Comparison of ENCODE assay signal across 7 cellular contexts in the genomic region with DNA sequence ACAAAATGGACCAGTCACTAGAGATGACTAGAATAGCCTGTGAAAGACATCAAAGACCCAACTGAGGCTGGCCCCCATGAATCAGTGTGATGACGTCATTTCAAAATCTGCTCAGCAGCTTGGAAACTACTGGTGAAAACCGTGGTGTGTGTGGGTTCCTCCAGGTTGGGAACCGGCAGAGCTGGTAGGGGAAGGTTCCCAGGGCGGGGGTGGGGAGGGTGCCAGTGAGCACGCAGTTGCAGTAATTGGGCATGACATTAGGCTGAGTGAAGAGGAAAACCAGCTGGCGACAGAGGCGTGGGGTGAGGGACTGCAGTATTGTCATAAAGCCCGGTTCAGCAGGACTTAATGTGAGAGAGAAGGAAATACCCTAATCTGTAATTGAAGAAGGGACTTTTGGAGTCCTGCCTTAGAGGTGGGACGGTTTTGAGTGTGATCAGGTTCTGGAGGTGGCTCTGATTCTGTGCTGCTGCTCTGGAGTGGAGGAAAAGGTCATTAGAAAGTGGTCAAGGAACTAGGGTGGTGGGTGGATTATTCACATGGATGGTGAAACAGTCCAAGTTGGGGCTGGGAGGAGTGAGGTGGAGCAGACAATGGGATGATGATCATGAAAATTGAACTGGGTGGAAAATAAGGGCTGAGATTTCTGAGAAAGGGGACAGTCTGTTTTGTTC. TPM values are rescaled to one million over a fixed set of nuclear protein-coding genes. Genes with fewer than 3 reads are reported as not detected.
DNase-seq lines count a peak whose midpoint lies in the region; ATAC-seq and TF ChIP-seq lines count a peak whose summit lies in the region.

No MANE protein-coding gene starts in this region.

- TF ChIP-seq POLR2A in esophagus muscularis mucosa (IDR thresholded peaks at IDR 0.05; ENCODE audit: low read depth): no peak
- TF ChIP-seq POLR2A in stomach (IDR thresholded peaks at IDR 0.05): no peak

- H3K4me1 ChIP-seq in SJCRH30 (no peaks in the 10 kb centered on the region; the same call in 1 of the 2 replicates), esophagus muscularis mucosa (peaks cover 4 to 17% (median 12%) of the 10 kb centered on the region in 4 donors), stomach (peaks cover 0 to 11% (median 2%) of the 10 kb centered on the region in 4 donors)

- intact Hi-C loops in esophagus muscularis mucosa (cut with DNase I): loop anchor here (10.0 kb wide), 1 partner anchor 739 kb away; no protein-coding TSS in a partner anchor
- intact Hi-C loops in stomach (cut with DNase I; ENCODE audit: low total_unique reads): loop anchor here (5.0 kb wide), 1 partner anchor 391 kb away; no protein-coding TSS in a partner anchor

- peak; percentile 44 for ATAC-seq in GM18520 (IDR thresholded peaks at IDR 0.05; ENCODE audit: unreplicated experiment)
- peak; percentile 69 for ATAC-seq in HG02623 (IDR thresholded peaks at IDR 0.05; ENCODE audit: unreplicated experiment)

- no peak overlapping the region for H3K4me3 ChIP-seq in SJCRH30
- no peak overlapping the region for H3K4me3 ChIP-seq in esophagus muscularis mucosa
- H3K4me3 ChIP-seq in stomach: no peak overlapping the region

- DNase-seq in SJCRH30 (peak; percentile 54 to 63), esophagus muscularis mucosa (ENCODE audit: extremely low spot score) (no peak), NCI-H2227 treated with DMSO at 0.1 percent for 48 hours (lab: John Stamatoyannopoulos, UW) (no peak), stomach (no peak)
- DNase-seq in stimulated activated CD4-positive, alpha-beta T cell treated with anti-CD3 and anti-CD28 coated beads, Interleukin-2, amount 100 ng/mL, for 4 hours (ENCODE audit: low read depth): peak; percentile 5

- TF ChIP-seq EP300 in esophagus muscularis mucosa (IDR thresholded peaks at IDR 0.05) (no peak), stomach (IDR thresholded peaks at IDR 0.05) (no peak)

- no peaks in the 10 kb centered on the region for H3K27me3 ChIP-seq in SJCRH30
- peaks cover 0 to 4% (median 0%) of the 10 kb centered on the region in 4 donors for H3K27me3 ChIP-seq in esophagus muscularis mucosa
- H3K27me3 ChIP-seq in stomach: peaks cover 0 to 5% (median 0%) of the 10 kb centered on the region in 3 donors

- H3K27ac ChIP-seq in SJCRH30 (no peak overlapping the region), esophagus muscularis mucosa (replicated peaks in 1 of 4) (peak overlapping the region in 3 of 4 donors; percentile 7 to 52 (median 25)), stomach (peak overlapping the region in 2 of 5 donors; percentile 3 to 67)

- TF ChIP-seq CTCF in esophagus muscularis mucosa (IDR thresholded peaks at IDR 0.05) (no peak), stomach (IDR thresholded peaks at IDR 0.05) (no peak)

- H3K36me3 ChIP-seq in SJCRH30: no peaks in the 10 kb centered on the region
- H3K36me3 ChIP-seq in esophagus muscularis mucosa: peaks cover 0 to 36% (median 12%) of the 10 kb centered on the region in 4 donors
- peaks cover 3 to 27% (median 17%) of the 10 kb centered on the region in 4 donors for H3K36me3 ChIP-seq in stomach

- H3K9me3 ChIP-seq in SJCRH30 (replicated peaks) (no peaks in the 10 kb centered on the region), esophagus muscularis mucosa (no peaks in the 10 kb centered on the region), stomach (no peaks in the 10 kb centered on the region)

- WGBS in esophagus muscularis mucosa: 56% methylated on average over 9 of the region's 9 CpGs
- WGBS in stomach, 5 donors: 37 to 56% (median 46%) methylated on average over 9 of the region's 9 CpGs

RNA-seq across cellular contexts. Expression of a gene that starts 52.0 kb away (rescaled TPM):
- total RNA-seq in SJCRH30 (2014; rRNA removed; shearing (Covaris generic)): 44.7 and 51.3 TPM in 2 replicates
- total RNA-seq in esophagus muscularis mucosa: 1 to 10 TPM; 2.5 to 7.1 (median 4.2) TPM
- 10 to 100 TPM in 3 of 5 donors, 1 to 10 TPM in 2; 8.8 to 16.3 (median 13.8) TPM for total RNA-seq in stomach
- 1 to 10 TPM; 1.8 to 4.4 (median 3.9) TPM for polyA plus RNA-seq in stomach

Comparison
In these comparisons a context has a peak if more than half of its experiments do, and no peak if none do; other contexts are left out.
1. DNase-seq: peak in SJCRH30 (2 of 2) and stimulated activated CD4-positive, alpha-beta T cell treated with anti-CD3 and anti-CD28 coated beads, Interleukin-2, amount 100 ng/mL, for 4 hours (single experiment); none in esophagus muscularis mucosa (single experiment), NCI-H2227 treated with DMSO at 0.1 percent for 48 hours (single experiment) and stomach (single experiment).